In genomic region chr9:65675589-65676021, GRCh38 we compare ENCODE assay signal across 8 cellular contexts. TPM values are rescaled to one million over a fixed set of nuclear protein-coding genes. Genes with fewer than 3 reads are reported as not detected.
DNase-seq lines count a peak whose midpoint lies in the region; ATAC-seq and TF ChIP-seq lines count a peak whose summit lies in the region.
"Not testable (repeated sequence)": the region's sequence is repeated elsewhere in the genome, so short reads cannot be mapped to it uniquely, and the experiment has no call there.

Gene ZNG1E (plus strand): TSS chr9:65675928. CDS start chr9:65675977, 49 bp downstream.

- not testable (repeated sequence) for ATAC-seq in sciatic nerve

- H3K27me3 ChIP-seq in fibroblast of lung (ENCODE audit: control insufficient read depth, insufficient read depth, low read length); stomach: not testable (repeated sequence)

- H3K79me2 ChIP-seq in fibroblast of lung (ENCODE audit: control insufficient read depth, insufficient read depth, low read length), result not testable (repeated sequence)

- not testable (repeated sequence) for H3K27ac ChIP-seq in adipose tissue (ENCODE audit: low read depth, low read length); fibroblast of lung (ENCODE audit: insufficient read depth, low read length)
- peak within 1 kb of the TSS; percentile 62 to 78 (median 75) for H3K27ac ChIP-seq in stomach

- peak; percentile 77 for DNase-seq in ELF-1 (ENCODE audit: low read depth, low spot score)
- peak; percentile 63 for DNase-seq in LoVo (ENCODE audit: low spot score)
- peak; percentile 62 for DNase-seq in activated CD4-positive, alpha-beta T cell treated with anti-CD3 and anti-CD28 coated beads for 4 hours
- DNase-seq in fibroblast of lung (ENCODE audit: low read depth in 2 of 2), result peak; percentile 13 to 17
- DNase-seq in lower leg skin (ENCODE audit: low spot score in 2 of 2), result peak; percentile 61 to 87
- DNase-seq in sciatic nerve (ENCODE audit: low spot score), result peak; percentile 63
- peak; percentile 76 for DNase-seq in stomach

- H3K9ac ChIP-seq in fibroblast of lung (ENCODE audit: insufficient read depth, low read length), result peak within 1 kb of the TSS; percentile 37

- not testable (repeated sequence) for TF ChIP-seq EP300 in stomach (IDR thresholded peaks at IDR 0.05)

- TF ChIP-seq POLR2A in lower leg skin (IDR thresholded peaks at IDR 0.05); stomach (IDR thresholded peaks at IDR 0.05): not testable (repeated sequence)

- not testable (repeated sequence) for H4K20me1 ChIP-seq in fibroblast of lung (ENCODE audit: control insufficient read depth, extremely low read depth, insufficient read depth, low read length)

- H2AFZ ChIP-seq in fibroblast of lung (ENCODE audit: low read length), result peak within 1 kb of the TSS; percentile 85

- intact Hi-C loops in lower leg skin (cut with DNase I; ENCODE audit: low total_unique reads); sciatic nerve (cut with DNase I); stomach (cut with DNase I; ENCODE audit: low total_unique reads): not testable (repeated sequence)

- H3K4me2 ChIP-seq in fibroblast of lung (ENCODE audit: extremely low read depth, insufficient read depth, low read length), result peak within 1 kb of the TSS; percentile 44

- WGBS in adipose tissue, 3 donors, result 0 to 1% (median 0%) methylated on average over 10 to 23 of the region's 33 CpGs
- 0% methylated on average over 1 of the region's 33 CpGs for WGBS in lower leg skin, 2 donors
- 0% methylated on average over 1 to 23 of the region's 33 CpGs; no CpG with 5 or more reads in 1 of the 5 donors for WGBS in stomach, 5 donors

- H3K9me3 ChIP-seq in fibroblast of lung (ENCODE audit: control insufficient read depth, insufficient read depth, low read depth, low read length); stomach: not testable (repeated sequence)

- H3K36me3 ChIP-seq in fibroblast of lung (ENCODE audit: control insufficient read depth, insufficient read depth, low read length); stomach: not testable (repeated sequence)

- not testable (repeated sequence) for H3K4me1 ChIP-seq in fibroblast of lung (ENCODE audit: control insufficient read depth, extremely low read depth, insufficient read depth, low read length); stomach

- H3K4me3 ChIP-seq in fibroblast of lung (replicated peaks in 1 of 4; ENCODE audit: control extremely low read depth in 1 of 4, insufficient read depth in 1 of 4, low read depth in 3 of 4, low read length in 4 of 4) (peak within 1 kb of the TSS; percentile 21 to 74 (median 58)), stomach (peak within 1 kb of the TSS; percentile 36 to 45 (median 40))
- not testable (repeated sequence) for H3K4me3 ChIP-seq in lower leg skin (ENCODE audit: low read depth, poor library complexity, severe bottlenecking)

- not testable (repeated sequence) for TF ChIP-seq CTCF in fibroblast of lung (conservative IDR thresholded peaks at IDR 0.05 in 1 of 2, IDR thresholded peaks at IDR 0.05 in 1 of 2; ENCODE audit: low read depth in 1 of 2, low read length in 2 of 2); lower leg skin (IDR thresholded peaks at IDR 0.05); stomach (IDR thresholded peaks at IDR 0.05)

RNA-seq across cellular contexts. Expression of gene ZNG1E, which starts in this region (rescaled TPM):
- polyA plus RNA-seq in adipose tissue, result 10 to 100 TPM; 15.3 to 20.2 (median 19.6) TPM
- 18.2 and 23.4 TPM in 2 replicates for total RNA-seq in fibroblast of lung
- polyA plus RNA-seq in fibroblast of lung, result 27.5 and 30.0 TPM in 2 replicates
- 19.0 and 21.2 TPM in 2 replicates for polyA plus RNA-seq in fibroblast of lung (2012)
- 3.1 and 5.4 TPM in 2 replicates for polyA minus RNA-seq in fibroblast of lung (ENCODE audit: low replicate concordance)
- 10 to 100 TPM; 26.1 to 64.6 (median 33.0) TPM for total RNA-seq in lower leg skin
- total RNA-seq in sciatic nerve, result 53.2 TPM
- 100 to 1,000 TPM in 1 of 5 donors, 10 to 100 TPM in 4; 19.1 to 105 (median 50.7) TPM for total RNA-seq in stomach
- polyA plus RNA-seq in stomach, result 10 to 100 TPM; 15.6 to 64.8 (median 43.8) TPM

Comparison
In these comparisons a context has a peak if more than half of its experiments do, and no peak if none do; other contexts are left out.
1. DNase-seq: peak in every context shown above with its lines; median percentile 77 in ELF-1; 76 in stomach; 74 in lower leg skin; 63 in LoVo; 63 in sciatic nerve; 62 in activated CD4-positive, alpha-beta T cell treated with anti-CD3 and anti-CD28 coated beads for 4 hours; 15 in fibroblast of lung.